Comparison of ENCODE assay signal across 10 cellular contexts in the genomic region with DNA sequence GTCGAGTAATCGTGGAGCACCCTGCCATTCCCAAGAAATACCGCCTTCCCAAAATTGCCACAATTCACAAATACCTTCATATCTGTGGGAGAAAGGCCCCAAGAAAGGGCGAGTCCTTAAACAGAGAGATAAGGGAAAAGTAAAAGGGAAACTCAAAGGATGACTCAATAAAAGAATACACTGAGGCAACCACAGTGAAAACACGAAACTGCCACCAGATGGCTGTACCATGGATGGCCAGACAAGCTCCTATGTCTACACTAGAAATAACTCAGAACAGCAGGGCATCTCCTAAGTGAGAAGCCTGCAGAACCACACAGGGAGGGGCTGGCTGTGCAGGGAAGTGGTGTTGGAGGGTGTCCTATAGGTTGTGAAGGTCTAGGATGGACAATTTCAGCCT. TPM values are rescaled to one million over a fixed set of nuclear protein-coding genes. Genes with fewer than 3 reads are reported as not detected.
DNase-seq lines count a peak whose midpoint lies in the region; ATAC-seq, FAIRE-seq and TF ChIP-seq lines count a peak whose summit lies in the region.
"Had no signal": no experiment of that assay in that cellular context is flagged by ENCODE, and none has a peak within 500 bp of the region (broad histone marks: within the 10 kb centered on the region; RNA-seq: fewer than 3 reads in every experiment).

No MANE protein-coding gene starts in this region.

- DNase-seq in activated CD4-positive, CD25-positive, alpha-beta regulatory T cell treated with anti-CD3 and anti-CD28 coated beads, Interleukin-2, amount 50 U/mL, for 72 hours, result no peak
- DNase-seq in LoVo (ENCODE audit: low spot score) (peak; percentile 2), mucosa of descending colon (no peak), esophagus muscularis mucosa (ENCODE audit: extremely low spot score) (no peak), epidermal melanocyte (ENCODE audit: insufficient read length, low spot score) (no peak), kidney (no peak)
- DNase-seq: adrenal gland, NCI-H1930 had no signal

- no peak for TF ChIP-seq POLR2A in esophagus muscularis mucosa (IDR thresholded peaks at IDR 0.05; ENCODE audit: low read depth)

- FAIRE-seq in kidney (lab: Jason Lieb, UNC), result no peak

- TF ChIP-seq CTCF in mucosa of descending colon (IDR thresholded peaks at IDR 0.05) (no peak), esophagus muscularis mucosa (IDR thresholded peaks at IDR 0.05) (no peak), kidney (IDR thresholded peaks at IDR 0.05; ENCODE audit: borderline replicate concordance, extremely low read depth, insufficient read depth) (no peak)

- no peaks in the 10 kb centered on the region for H3K4me1 ChIP-seq in mucosa of descending colon (ENCODE audit: low read depth)
- peaks cover 0 to 14% (median 13%) of the 10 kb centered on the region in 4 donors for H3K4me1 ChIP-seq in esophagus muscularis mucosa
- no peaks in the 10 kb centered on the region for H3K4me1 ChIP-seq in kidney (ENCODE audit: control insufficient read depth in 1 of 2, insufficient read depth in 1 of 2, low read depth in 1 of 2, low read length in 2 of 2)

- no peak for TF ChIP-seq EP300 in esophagus muscularis mucosa (IDR thresholded peaks at IDR 0.05)

- WGBS in esophagus muscularis mucosa, result 90% methylated on average over 5 of the region's 5 CpGs

- no peak overlapping the region for H3K4me3 ChIP-seq in mucosa of descending colon
- no peak overlapping the region for H3K4me3 ChIP-seq in esophagus muscularis mucosa
- no peak overlapping the region for H3K4me3 ChIP-seq in kidney (ENCODE audit: low read length in 2 of 2)
- H3K4me3 ChIP-seq: adrenal gland had no signal

- no peaks in the 10 kb centered on the region for H3K27me3 ChIP-seq in esophagus muscularis mucosa
- H3K27me3 ChIP-seq: adrenal gland had no signal

- H3K9ac ChIP-seq in kidney (ENCODE audit: low read length in 2 of 2), result no peak overlapping the region

- H3K9me3 ChIP-seq in mucosa of descending colon, result no peaks in the 10 kb centered on the region
- H3K9me3 ChIP-seq in esophagus muscularis mucosa, result no peaks in the 10 kb centered on the region
- H3K9me3 ChIP-seq in kidney (ENCODE audit: control insufficient read depth in 1 of 2, low read length in 2 of 2), result no peaks in the 10 kb centered on the region
- H3K9me3 ChIP-seq: adrenal gland had no signal

- intact Hi-C loops in mucosa of descending colon (cut with DNase I, micrococcal nuclease) (no loop called here), esophagus muscularis mucosa (cut with DNase I) (no loop called here), kidney (cut with DNase I) (no loop called here)

- H3K36me3 ChIP-seq in mucosa of descending colon (ENCODE audit: low read depth) (no peaks in the 10 kb centered on the region), esophagus muscularis mucosa (no peaks in the 10 kb centered on the region), kidney (ENCODE audit: control insufficient read depth in 1 of 2, insufficient read depth in 2 of 2, low read length in 2 of 2) (no peaks in the 10 kb centered on the region)
- H3K36me3 ChIP-seq: adrenal gland had no signal

- no peak overlapping the region for H3K27ac ChIP-seq in esophagus muscularis mucosa (replicated peaks in 1 of 4)
- H3K27ac ChIP-seq in kidney (ENCODE audit: low read depth in 2 of 2, low read length in 2 of 2), result no peak overlapping the region
- H3K27ac ChIP-seq: adrenal gland had no signal

- ATAC-seq in activated CD4-positive, CD25-positive, alpha-beta regulatory T cell treated with anti-CD3 and anti-CD28 coated beads, Interleukin-2, amount 50 U/mL, for 24 hours, result peak; percentile 58 to 67
- ATAC-seq in GM21786 (IDR thresholded peaks at IDR 0.05; ENCODE audit: unreplicated experiment) (peak; percentile 96), mucosa of descending colon (peak; percentile 20)

RNA-seq across cellular contexts. Expression of a gene that starts 25.0 kb away (rescaled TPM):
- total RNA-seq in mucosa of descending colon (1 to 10 TPM; 6.4 to 9.0 (median 8.6) TPM), esophagus muscularis mucosa (1 to 10 TPM; 2.4 to 8.6 (median 3.1) TPM), kidney (24.3 TPM)
- 4.1 TPM for polyA plus RNA-seq in kidney (ENCODE audit: insufficient read depth, low read depth, low replicate concordance)

Comparison
In these comparisons a context has a peak if more than half of its experiments do, and no peak if none do; other contexts are left out.
1. ATAC-seq: peak in every context shown above with its lines; median percentile 96 in GM21786; 62 in activated CD4-positive, CD25-positive, alpha-beta regulatory T cell treated with anti-CD3 and anti-CD28 coated beads, Interleukin-2, amount 50 U/mL, for 24 hours; 20 in mucosa of descending colon.